Comparison of ENCODE assay signal across 23 cellular contexts in genomic region chr4:112038861-112039260, GRCh38.
DNase-seq lines count a peak whose midpoint lies in the region; ATAC-seq, FAIRE-seq and TF ChIP-seq lines count a peak whose summit lies in the region.
"Had no signal": no experiment of that assay in that cellular context is flagged by ENCODE, and none has a peak within 500 bp of the region (broad histone marks: within the 10 kb centered on the region; RNA-seq: fewer than 3 reads in every experiment).

No MANE protein-coding gene starts in this region.

- H3K79me2 ChIP-seq in astrocyte (ENCODE audit: insufficient read depth, low read length) = no peaks in the 10 kb centered on the region

- ATAC-seq in foreskin keratinocyte (peak; percentile 37), GM21576 (IDR thresholded peaks at IDR 0.05; ENCODE audit: unreplicated experiment) (no peak), GM21515 (IDR thresholded peaks at IDR 0.05; ENCODE audit: unreplicated experiment) (no peak)
- ATAC-seq: A549; naive thymus-derived CD8-positive, alpha-beta T cell; WTC11 had no signal

- H3K27ac ChIP-seq in astrocyte (ENCODE audit: low read depth, low read length) = no peak overlapping the region
- H3K27ac ChIP-seq in foreskin keratinocyte = no peak overlapping the region
- H3K27ac ChIP-seq: A549, prostate gland, spleen had no signal

- no peak overlapping the region for H3K4me3 ChIP-seq in astrocyte (ENCODE audit: insufficient read depth, low read depth, low read length)
- H3K4me3 ChIP-seq: A549, prostate gland, spleen had no signal

- peaks cover 2% of the 10 kb centered on the region for H3K4me1 Mint-ChIP-seq in astrocyte (ENCODE audit: low read depth, unreplicated experiment)
- H3K4me1 Mint-ChIP-seq: memory B cell; naive thymus-derived CD8-positive, alpha-beta T cell; WTC11 had no signal

- H3K27ac Mint-ChIP-seq in astrocyte (ENCODE audit: unreplicated experiment) = peak overlapping the region; percentile 50
- H3K27ac Mint-ChIP-seq: memory B cell; naive thymus-derived CD8-positive, alpha-beta T cell; T-helper 1 cell treated with Interleukin-12 subunit alpha and Interleukin-12 subunit beta and Interleukin-4 antibody, amounts not matched to agents 30 μg/mL and 1 μg/mL, for 36 hours; WTC11 had no signal

- H3K9me3 Mint-ChIP-seq in astrocyte (ENCODE audit: unreplicated experiment) = no peaks in the 10 kb centered on the region
- H3K9me3 Mint-ChIP-seq: memory B cell; naive thymus-derived CD8-positive, alpha-beta T cell; T-helper 1 cell treated with Interleukin-12 subunit alpha and Interleukin-12 subunit beta and Interleukin-4 antibody, amounts not matched to agents 30 μg/mL and 1 μg/mL, for 36 hours; WTC11 had no signal

- H3K27me3 ChIP-seq in astrocyte (ENCODE audit: insufficient read depth, low read length) = no peaks in the 10 kb centered on the region
- H3K27me3 ChIP-seq in foreskin keratinocyte = no peaks in the 10 kb centered on the region
- H3K27me3 ChIP-seq: spleen had no signal

- TF ChIP-seq CTCF in astrocyte (IDR thresholded peaks at IDR 0.05; ENCODE audit: insufficient read depth, low read depth, low read length) = no peak
- TF ChIP-seq CTCF in foreskin keratinocyte (conservative IDR thresholded peaks at IDR 0.05) = no peak

- H2AFZ ChIP-seq in astrocyte (ENCODE audit: low read depth, low read length) = no peak overlapping the region

- H3K9ac ChIP-seq in astrocyte (ENCODE audit: low read length) = no peak overlapping the region

- no peak for FAIRE-seq in astrocyte (lab: Jason Lieb, UNC)
- FAIRE-seq: A549, frontal cortex, G401.6 had no signal

- DNase-seq in AG08395 (ENCODE audit: low spot score) (peak; percentile 36), HT1080 (ENCODE audit: low read depth) (peak; percentile 84), astrocyte (ENCODE audit: low read depth) (peak; percentile 62), foreskin keratinocyte (peak; percentile 26 to 54), pons (ENCODE audit: low spot score) (no peak), amniotic stem cell (lab: John Stamatoyannopoulos, UW) (no peak)
- DNase-seq: activated CD4-positive, alpha-beta T cell treated with anti-CD3 and anti-CD28 coated beads, Interleukin-2, amount 50 U/mL, for 48 hours; C1 segment of cervical spinal cord; naive thymus-derived CD8-positive, alpha-beta T cell; NCI-H1417; NCI-H526 treated with DMSO at 0.1 percent for 48 hours; SHP77 treated with DMSO at 0.1 percent for 48 hours; spleen; stimulated activated CD8-positive, alpha-beta memory T cell treated with anti-CD3 and anti-CD28 coated beads, Interleukin-4, amount 100 ng/mL, for 48 hours had no signal

- H3K4me3 Mint-ChIP-seq in astrocyte (ENCODE audit: unreplicated experiment) = no peak overlapping the region
- H3K4me3 Mint-ChIP-seq: memory B cell; naive thymus-derived CD8-positive, alpha-beta T cell; T-helper 1 cell treated with Interleukin-12 subunit alpha and Interleukin-12 subunit beta and Interleukin-4 antibody, amounts not matched to agents 30 μg/mL and 1 μg/mL, for 36 hours; WTC11 had no signal

- no peaks in the 10 kb centered on the region for H4K20me1 ChIP-seq in astrocyte (ENCODE audit: insufficient read depth, low read length)

- no peaks in the 10 kb centered on the region for H3K27me3 Mint-ChIP-seq in astrocyte (ENCODE audit: low read depth, unreplicated experiment)
- H3K27me3 Mint-ChIP-seq: memory B cell had no signal

- no peaks in the 10 kb centered on the region for H3K9me3 ChIP-seq in astrocyte (ENCODE audit: insufficient read depth, low read depth, low read length)
- H3K9me3 ChIP-seq: A549, prostate gland, spleen had no signal

- no peak overlapping the region for H3K4me2 ChIP-seq in astrocyte (ENCODE audit: low read length)
- H3K4me2 ChIP-seq: A549 had no signal

- no peaks in the 10 kb centered on the region for H3K36me3 ChIP-seq in astrocyte (ENCODE audit: insufficient read depth, low read length)
- H3K36me3 ChIP-seq: prostate gland, spleen had no signal

- no peaks in the 10 kb centered on the region for H3K4me1 ChIP-seq in astrocyte (ENCODE audit: insufficient read depth, low read length)
- H3K4me1 ChIP-seq in foreskin keratinocyte = no peaks in the 10 kb centered on the region
- H3K4me1 ChIP-seq: A549, prostate gland, spleen had no signal

- H3K36me3 Mint-ChIP-seq in astrocyte (ENCODE audit: low read depth, unreplicated experiment) = no peaks in the 10 kb centered on the region
- H3K36me3 Mint-ChIP-seq: memory B cell; naive thymus-derived CD8-positive, alpha-beta T cell; WTC11 had no signal

Comparison
In these comparisons a context has a peak if more than half of its experiments do, and no peak if none do; other contexts are left out.
1. DNase-seq: peak in AG08395 (single experiment), HT1080 (single experiment), astrocyte (single experiment) and foreskin keratinocyte (2 of 2); none in pons (single experiment) and amniotic stem cell (single experiment).